ENCODE assay signal across 8 cellular contexts in genomic region chr1:154608522-154609294, GRCh38. TPM values are rescaled to one million over a fixed set of nuclear protein-coding genes. Genes with fewer than 3 reads are reported as not detected.
DNase-seq lines count a peak whose midpoint lies in the region; ATAC-seq and TF ChIP-seq lines count a peak whose summit lies in the region.

No MANE protein-coding gene starts in this region.

- H3K27ac ChIP-seq in CD8-positive, alpha-beta memory T cell (ENCODE audit: low read depth, low read length), result peak overlapping the region; percentile 93
- H3K27ac ChIP-seq in Panc1 (ENCODE audit: low read length) (peak overlapping the region; percentile 96), foreskin keratinocyte (peak overlapping the region; percentile 99), neural cell (ENCODE audit: low read length) (peak overlapping the region; percentile 54)

- peaks cover 22% of the 10 kb centered on the region for H3K79me2 ChIP-seq in neural cell (replicated peaks; ENCODE audit: insufficient read depth, low read length)

- H3K4me3 Mint-ChIP-seq in CD8-positive, alpha-beta memory T cell, result peak overlapping the region; percentile 96 to 100 (median 99)
- H3K4me3 Mint-ChIP-seq in activated naive CD4-positive, alpha-beta T cell treated with anti-CD3 and anti-CD28 coated beads, Interleukin-2, amount 10 ng/mL, durations not matched to agents 7 days and 5 days, result peak overlapping the region; percentile 93

- no peaks in the 10 kb centered on the region for H3K27me3 Mint-ChIP-seq in CD8-positive, alpha-beta memory T cell
- H3K27me3 Mint-ChIP-seq in activated naive CD4-positive, alpha-beta T cell treated with anti-CD3 and anti-CD28 coated beads, Interleukin-2, amount 10 ng/mL, durations not matched to agents 7 days and 5 days, result no peaks in the 10 kb centered on the region

- no TSS peak for BruUV-seq in Panc1 (replicated peaks; lab: Mats Ljungman, UMichigan)

- H3K4me2 ChIP-seq in neural cell (ENCODE audit: low read length), result peak overlapping the region; percentile 30

- H2AFZ ChIP-seq in neural cell (ENCODE audit: low read depth, low read length), result peak overlapping the region; percentile 8

- H3K4me1 ChIP-seq in CD8-positive, alpha-beta memory T cell (ENCODE audit: insufficient read depth, low read length), result peaks cover 53% of the 10 kb centered on the region
- H3K4me1 ChIP-seq in Panc1 (ENCODE audit: control insufficient read depth, insufficient read depth, low read length) (peaks cover 40% of the 10 kb centered on the region), foreskin keratinocyte (peaks cover 16% of the 10 kb centered on the region)

- no peaks in the 10 kb centered on the region for H3K9me2 ChIP-seq in neural cell (ENCODE audit: insufficient read depth, low read length)

- H3K27me3 ChIP-seq in CD8-positive, alpha-beta memory T cell (ENCODE audit: insufficient read depth, low read length, poor library complexity, severe bottlenecking), result no peaks in the 10 kb centered on the region
- H3K27me3 ChIP-seq in Panc1 (ENCODE audit: control insufficient read depth, insufficient read depth, low read length) (no peaks in the 10 kb centered on the region), foreskin keratinocyte (no peaks in the 10 kb centered on the region), neural cell (ENCODE audit: insufficient read depth, low read depth, low read length) (no peaks in the 10 kb centered on the region)

- peak overlapping the region; percentile 98 for H3K4me3 ChIP-seq in CD8-positive, alpha-beta memory T cell (ENCODE audit: low read length)
- H3K4me3 ChIP-seq in Panc1 (ENCODE audit: low read depth in 2 of 2, low read length in 2 of 2) (peak overlapping the region; percentile 73 to 94), neural cell (ENCODE audit: low read length) (peak overlapping the region; percentile 73)

- POLR2A ChIA-PET in CD8-positive, alpha-beta memory T cell (lab: Charles Lee), result interaction anchor here (0.5 to 3.4 kb wide), 6 partner anchors 14 to 1449 kb away, joined by 3 to 26 read pairs (median 8); no protein-coding TSS in a partner anchor
- POLR2A ChIA-PET in Panc1 (lab: Charles Lee), result interaction anchor here (0.7 kb wide), 3 partner anchors 15 to 39 kb away, joined by 3 to 17 read pairs (median 10); no protein-coding TSS in a partner anchor

- H3K27ac Mint-ChIP-seq in CD8-positive, alpha-beta memory T cell, result peak overlapping the region; percentile 94 to 100 (median 99)
- peak overlapping the region; percentile 96 for H3K27ac Mint-ChIP-seq in activated naive CD4-positive, alpha-beta T cell treated with anti-CD3 and anti-CD28 coated beads, Interleukin-2, amount 10 ng/mL, durations not matched to agents 7 days and 5 days

- in situ Hi-C loops in Panc1 (cut with HindIII; ENCODE audit: low pct_unique_long_range_greater_than_20kb, low sequenced_read_pairs), result no loop called here

- CTCF ChIA-PET in CD8-positive, alpha-beta memory T cell (lab: Charles Lee), result interaction anchor here (0.6 to 1.6 kb wide), 9 partner anchors 10 to 347 kb away, joined by 3 to 5 read pairs (median 3); no protein-coding TSS in a partner anchor
- CTCF ChIA-PET in Panc1 (lab: Charles Lee), result no interaction called here
- CTCF ChIA-PET in activated naive CD4-positive, alpha-beta T cell treated with anti-CD3 and anti-CD28 coated beads, Interleukin-2, amount 10 ng/mL, durations not matched to agents 7 days and 5 days (lab: Charles Lee), result interaction anchor here (0.9 to 2.5 kb wide), 3 partner anchors 12 to 61 kb away, joined by 3 to 7 read pairs (median 3); no protein-coding TSS in a partner anchor

- peak; percentile 22 to 59 (median 41) for DNase-seq in CD8-positive, alpha-beta memory T cell
- DNase-seq in HT-29 (ENCODE audit: low spot score) (peak; percentile 60), Panc1 (ENCODE audit: low read depth, low spot score) (no peak), foreskin keratinocyte (peak; percentile 13 to 36), ureter (ENCODE audit: low spot score) (peak; percentile 52)
- DNase-seq in activated naive CD4-positive, alpha-beta T cell treated with anti-CD3 and anti-CD28 coated beads, Interleukin-2, amount 10 ng/mL, durations not matched to agents 7 days and 5 days, result peak; percentile 57

- TF ChIP-seq RAD21 in neural cell (conservative IDR thresholded peaks at IDR 0.05), result no peak

- no peaks in the 10 kb centered on the region for H3K9me3 Mint-ChIP-seq in CD8-positive, alpha-beta memory T cell
- no peaks in the 10 kb centered on the region for H3K9me3 Mint-ChIP-seq in activated naive CD4-positive, alpha-beta T cell treated with anti-CD3 and anti-CD28 coated beads, Interleukin-2, amount 10 ng/mL, durations not matched to agents 7 days and 5 days

- no peaks in the 10 kb centered on the region for H4K20me1 ChIP-seq in neural cell (ENCODE audit: insufficient read depth)

- peaks cover 61 to 79% (median 75%) of the 10 kb centered on the region in 3 donors for H3K4me1 Mint-ChIP-seq in CD8-positive, alpha-beta memory T cell
- H3K4me1 Mint-ChIP-seq in activated naive CD4-positive, alpha-beta T cell treated with anti-CD3 and anti-CD28 coated beads, Interleukin-2, amount 10 ng/mL, durations not matched to agents 7 days and 5 days, result peaks cover 72% of the 10 kb centered on the region

- no peaks in the 10 kb centered on the region for H3K36me3 ChIP-seq in CD8-positive, alpha-beta memory T cell (ENCODE audit: insufficient read depth, low read length)
- H3K36me3 ChIP-seq in Panc1 (ENCODE audit: control insufficient read depth, insufficient read depth, low read length) (peaks cover 6% of the 10 kb centered on the region; the same call in 1 of the 2 replicates), neural cell (ENCODE audit: insufficient read depth, low read length) (no peaks in the 10 kb centered on the region)

- intact Hi-C loops in Panc1 (cut with micrococcal nuclease; ENCODE audit: unreplicated experiment), result no loop called here

- peak; percentile 69 for ATAC-seq in Panc1
- ATAC-seq in foreskin keratinocyte, result peak; percentile 9
- ATAC-seq in HG02759 (IDR thresholded peaks at IDR 0.05; ENCODE audit: unreplicated experiment), result no peak

- H3K36me3 Mint-ChIP-seq in CD8-positive, alpha-beta memory T cell, result peaks cover 0 to 35% (median 5%) of the 10 kb centered on the region in 3 donors
- H3K36me3 Mint-ChIP-seq in activated naive CD4-positive, alpha-beta T cell treated with anti-CD3 and anti-CD28 coated beads, Interleukin-2, amount 10 ng/mL, durations not matched to agents 7 days and 5 days, result peaks cover 30% of the 10 kb centered on the region

- H3K9me3 ChIP-seq in CD8-positive, alpha-beta memory T cell (ENCODE audit: low read length), result no peaks in the 10 kb centered on the region
- H3K9me3 ChIP-seq in Panc1 (ENCODE audit: control insufficient read depth, insufficient read depth, low read depth, low read length) (no peaks in the 10 kb centered on the region), neural cell (ENCODE audit: low read length) (no peaks in the 10 kb centered on the region)

- TF ChIP-seq CTCF in Panc1 (IDR thresholded peaks at IDR 0.05), result no peak
- TF ChIP-seq CTCF in foreskin keratinocyte (conservative IDR thresholded peaks at IDR 0.05), result no peak
- no peak for TF ChIP-seq CTCF in neural cell (IDR thresholded peaks at IDR 0.05; ENCODE audit: poor library complexity, severe bottlenecking)

- TF ChIP-seq EP300 in neural cell (conservative IDR thresholded peaks at IDR 0.05; ENCODE audit: poor library complexity, severe bottlenecking), result no peak

- peak overlapping the region; percentile 79 for H3K9ac ChIP-seq in neural cell (ENCODE audit: low read length)

- no peaks in the 10 kb centered on the region for H3F3A ChIP-seq in neural cell (ENCODE audit: insufficient read depth, low read length, poor library complexity, severe bottlenecking)

TF ChIP-seq in neural cell, 6 proteins besides CTCF, POLR2A, EP300 and RAD21 (continues in another document):
- TF ChIP-seq EZH2 (IDR thresholded peaks at IDR 0.05; ENCODE audit: borderline replicate concordance, insufficient read depth, low read length, poor library complexity, severe bottlenecking), result no peak
- TF ChIP-seq SMC3 (conservative IDR thresholded peaks at IDR 0.05; ENCODE audit: poor library complexity), result no peak
- TF ChIP-seq MXI1 (conservative IDR thresholded peaks at IDR 0.05; ENCODE audit: poor library complexity, severe bottlenecking), result no peak
- no peak for TF ChIP-seq TAF1 (IDR thresholded peaks at IDR 0.05; ENCODE audit: low read depth)

RNA-seq across cellular contexts. Expression of gene ADAR, which starts 0.7 kb away (rescaled TPM):
- total RNA-seq in CD8-positive, alpha-beta memory T cell, result 100 to 1,000 TPM; 223 TPM
- polyA plus RNA-seq in CD8-positive, alpha-beta memory T cell, result 157 TPM
- 102 and 111 TPM in 2 replicates for total RNA-seq in HT-29 (2014; rRNA removed; shearing (Covaris generic))
- total RNA-seq in Panc1 (2021; ENCODE audit: unreplicated experiment), result 136 TPM
- 88.1 TPM for polyA plus RNA-seq in Panc1 (2012; ENCODE audit: insufficient read length)
- 154 and 166 TPM in 2 replicates for total RNA-seq in foreskin keratinocyte
- polyA plus RNA-seq in foreskin keratinocyte, result 46.0 and 49.4 TPM in 2 replicates
- 51.4 and 59.3 TPM in 2 replicates for polyA plus RNA-seq in neural cell
- 136 and 139 TPM in 2 replicates for polyA minus RNA-seq in neural cell
- 192 TPM for total RNA-seq in ureter

RNA-seq across cellular contexts. Expression of gene CHRNB2, which starts 41.1 kb away (rescaled TPM):
- total RNA-seq in CD8-positive, alpha-beta memory T cell, result not detected
- polyA plus RNA-seq in CD8-positive, alpha-beta memory T cell, result 0.16 TPM
- total RNA-seq in HT-29 (2014; rRNA removed; shearing (Covaris generic)), result not detected in 2 replicates
- total RNA-seq in Panc1 (2021; ENCODE audit: unreplicated experiment), result 0.21 TPM
- 0.56 TPM for polyA plus RNA-seq in Panc1 (2012; ENCODE audit: insufficient read length)
- 0.03 and 0.07 TPM in 2 replicates for total RNA-seq in foreskin keratinocyte
- polyA plus RNA-seq in foreskin keratinocyte, result 0.02 and 0.07 TPM in 2 replicates
- 15.5 and 18.2 TPM in 2 replicates for polyA plus RNA-seq in neural cell
- 42.7 and 45.8 TPM in 2 replicates for polyA minus RNA-seq in neural cell
- total RNA-seq in ureter, result 0.36 TPM

RNA-seq across cellular contexts. Expression of gene UBE2Q1, which starts 50.2 kb away (rescaled TPM):
- 10 to 100 TPM; 83.8 to 97.8 TPM for total RNA-seq in CD8-positive, alpha-beta memory T cell
- 16.2 TPM for polyA plus RNA-seq in CD8-positive, alpha-beta memory T cell
- 29.6 and 31.3 TPM in 2 replicates for total RNA-seq in HT-29 (2014; rRNA removed; shearing (Covaris generic))
- total RNA-seq in Panc1 (2021; ENCODE audit: unreplicated experiment) (96.0 TPM), foreskin keratinocyte (33.8 and 35.2 TPM in 2 replicates), ureter (68.9 TPM)
- polyA plus RNA-seq in Panc1 (2012; ENCODE audit: insufficient read length), result 153 TPM
- polyA plus RNA-seq in foreskin keratinocyte (42.0 and 48.4 TPM in 2 replicates), neural cell (61.1 and 103 TPM in 2 replicates)
- 43.4 and 44.3 TPM in 2 replicates for polyA minus RNA-seq in neural cell
